In genomic region chr6:35500782-35501181, GRCh38 we compare ENCODE assay signal across 1 cellular context.
TF ChIP-seq lines count a peak whose summit lies in the region.

No MANE protein-coding gene starts in this region.

TF ChIP-seq in HepG2, 621 proteins besides CTCF, POLR2A, EP300 and RAD21:
- TF ChIP-seq ZNF605 (CRISPR knock-in tag; IDR thresholded peaks at IDR 0.05) (0 out of 2 replicates have a peak, but pooled peaks have one; percentile 16), CHD4 (IDR thresholded peaks at IDR 0.05; ENCODE audit: borderline replicate concordance, low read length) (no peak), ZNF546 (CRISPR knock-in tag; conservative IDR thresholded peaks at IDR 0.05) (no peak), HCFC1 (IDR thresholded peaks at IDR 0.05; ENCODE audit: low read depth, low read length) (no peak), CEBPB (IDR thresholded peaks at IDR 0.05; ENCODE audit: borderline replicate concordance, low read depth, low read length) (no peak), PRDM10 (CRISPR knock-in tag; IDR thresholded peaks at IDR 0.05; ENCODE audit: low read depth) (no peak), SNAI1 (CRISPR knock-in tag; IDR thresholded peaks at IDR 0.05; ENCODE audit: borderline replicate concordance) (no peak), TFAP4 (IDR thresholded peaks at IDR 0.05; ENCODE audit: borderline replicate concordance, low read depth) (peak; percentile 57; the same call in 1 of the 2 replicates), SAP130 (CRISPR knock-in tag; IDR thresholded peaks at IDR 0.05; ENCODE audit: low read depth) (0 out of 2 replicates have a peak, but pooled peaks have one; percentile 10), CHCHD3 (CRISPR knock-in tag; IDR thresholded peaks at IDR 0.05) (no peak), TBL1XR1 (IDR thresholded peaks at IDR 0.05; ENCODE audit: borderline replicate concordance, low read length, partially characterized antibody) (no peak)
